Comparison of ENCODE assay signal across 8 cellular contexts in genomic region chr7:18505870-18506460, GRCh38. TPM values are rescaled to one million over a fixed set of nuclear protein-coding genes. Genes with fewer than 3 reads are reported as not detected.
DNase-seq lines count a peak whose midpoint lies in the region; ATAC-seq and TF ChIP-seq lines count a peak whose summit lies in the region.

No MANE protein-coding gene starts in this region.

- no peaks in the 10 kb centered on the region; the same call in 1 of the 2 replicates for H3K36me3 ChIP-seq in SK-N-MC (ENCODE audit: insufficient read depth, low read length)
- no peaks in the 10 kb centered on the region for H3K36me3 ChIP-seq in CD4-positive, alpha-beta memory T cell (ENCODE audit: insufficient read depth, low read length)

- no peak overlapping the region for H3K4me3 Mint-ChIP-seq in CD4-positive, alpha-beta memory T cell
- H3K4me3 Mint-ChIP-seq in CD4-positive, alpha-beta T cell: no peak overlapping the region

- H3K27me3 Mint-ChIP-seq in CD4-positive, alpha-beta memory T cell: no peaks in the 10 kb centered on the region
- H3K27me3 Mint-ChIP-seq in CD4-positive, alpha-beta T cell: no peaks in the 10 kb centered on the region

- no peaks in the 10 kb centered on the region for H3K36me3 Mint-ChIP-seq in CD4-positive, alpha-beta memory T cell
- H3K36me3 Mint-ChIP-seq in CD4-positive, alpha-beta T cell (ENCODE audit: low read depth): no peaks in the 10 kb centered on the region

- no peak for TF ChIP-seq CTCF in CD4-positive, alpha-beta T cell (IDR thresholded peaks at IDR 0.05)

- ATAC-seq in GM18861 (IDR thresholded peaks at IDR 0.05; ENCODE audit: unreplicated experiment): peak; percentile 43
- ATAC-seq in HG02852 (IDR thresholded peaks at IDR 0.05; ENCODE audit: unreplicated experiment): peak; percentile 46
- ATAC-seq in CD4-positive, alpha-beta T cell (ENCODE audit: poor library complexity): no peak
- no peak for ATAC-seq in left lobe of liver

- POLR2A ChIA-PET in CD4-positive, alpha-beta memory T cell (lab: Charles Lee; ENCODE audit: partially characterized antibody): no interaction called here
- POLR2A ChIA-PET in CD4-positive, alpha-beta T cell (lab: Charles Lee): no interaction called here

- CTCF ChIA-PET in CD4-positive, alpha-beta memory T cell (lab: Charles Lee; ENCODE audit: partially characterized antibody): no interaction called here
- CTCF ChIA-PET in CD4-positive, alpha-beta T cell (lab: Charles Lee): no interaction called here

- DNase-seq in SK-N-MC (ENCODE audit: low read depth, low spot score): no peak
- peak; percentile 41 for DNase-seq in non-pigmented ciliary epithelial cell (ENCODE audit: low read depth)
- DNase-seq in CD4-positive, alpha-beta memory T cell: no peak
- no peak for DNase-seq in stimulated activated naive CD4-positive, alpha-beta T cell (lab: John Stamatoyannopoulos, UW)
- DNase-seq in CD4-positive, alpha-beta T cell: no peak
- DNase-seq in left lobe of liver (ENCODE audit: low spot score): no peak

- no peaks in the 10 kb centered on the region for H3K4me1 ChIP-seq in CD4-positive, alpha-beta memory T cell (ENCODE audit: insufficient read depth, low read length)

- intact Hi-C loops in CD4-positive, alpha-beta memory T cell (cut with micrococcal nuclease): no loop called here
- intact Hi-C loops in CD4-positive, alpha-beta T cell (cut with DNase I, micrococcal nuclease): loop anchor here in 1 of 2 experiments (5.0 kb wide), 1 partner anchor 1706 kb away; no protein-coding TSS in a partner anchor

- H3K9me3 Mint-ChIP-seq in CD4-positive, alpha-beta memory T cell: peaks cover 0 to 4% (median 0%) of the 10 kb centered on the region in 8 donors
- H3K9me3 Mint-ChIP-seq in CD4-positive, alpha-beta T cell: no peaks in the 10 kb centered on the region

- no peaks in the 10 kb centered on the region for H3K4me1 Mint-ChIP-seq in CD4-positive, alpha-beta memory T cell
- no peaks in the 10 kb centered on the region for H3K4me1 Mint-ChIP-seq in CD4-positive, alpha-beta T cell (ENCODE audit: low read depth)

- no peak overlapping the region for H3K4me3 ChIP-seq in SK-N-MC
- H3K4me3 ChIP-seq in CD4-positive, alpha-beta memory T cell (ENCODE audit: low read length in 2 of 2): no peak overlapping the region

- peak overlapping the region; percentile 67 for H3K27ac ChIP-seq in SK-N-MC
- no peak overlapping the region for H3K27ac ChIP-seq in CD4-positive, alpha-beta memory T cell (ENCODE audit: low read depth, low read length)
- H3K27ac ChIP-seq in CD4-positive, alpha-beta T cell (ENCODE audit: low read depth, low read length): no peak overlapping the region

- no peak overlapping the region for H3K27ac Mint-ChIP-seq in CD4-positive, alpha-beta memory T cell
- no peak overlapping the region for H3K27ac Mint-ChIP-seq in CD4-positive, alpha-beta T cell

- H3K27me3 ChIP-seq in CD4-positive, alpha-beta memory T cell (ENCODE audit: insufficient read depth, low read length): no peaks in the 10 kb centered on the region
- no peaks in the 10 kb centered on the region for H3K27me3 ChIP-seq in CD4-positive, alpha-beta T cell (ENCODE audit: control insufficient read depth, insufficient read depth, low read length)

- H3K9me3 ChIP-seq in SK-N-MC (ENCODE audit: low read depth, low read length): no peaks in the 10 kb centered on the region
- H3K9me3 ChIP-seq in CD4-positive, alpha-beta memory T cell (ENCODE audit: control insufficient read depth in 1 of 2, low read length in 2 of 2): no peaks in the 10 kb centered on the region
- no peaks in the 10 kb centered on the region for H3K9me3 ChIP-seq in CD4-positive, alpha-beta T cell (ENCODE audit: control insufficient read depth, low read length)

- H3K9ac ChIP-seq in SK-N-MC (ENCODE audit: insufficient read length): no peak overlapping the region

RNA-seq across cellular contexts. Expression of gene HDAC9, which starts 10.4 kb away (rescaled TPM):
- total RNA-seq in CD4-positive, alpha-beta memory T cell: under 1 TPM; 0.39 to 0.73 TPM
- under 1 TPM in 1 of 2 donors, not detected in 1; 0.36 TPM for polyA plus RNA-seq in CD4-positive, alpha-beta memory T cell
- total RNA-seq in CD4-positive, alpha-beta T cell: 1 to 10 TPM in 1 of 2 experiments, under 1 TPM in 1; 0.73 to 1.2 TPM
- total RNA-seq in left lobe of liver: 2.1 TPM

Comparison
In these comparisons a context has a peak if more than half of its experiments do, and no peak if none do; other contexts are left out.
1. ATAC-seq: peak in GM18861 (single experiment) and HG02852 (single experiment); none in CD4-positive, alpha-beta T cell (single experiment) and left lobe of liver (single experiment).